Comparison of ENCODE assay signal across 16 cellular contexts in genomic region chr1:25500694-25501093, GRCh38. TPM values are rescaled to one million over a fixed set of nuclear protein-coding genes. Genes with fewer than 3 reads are reported as not detected.
A peak's percentile ranks its signal among the peaks of the same experiment; 100 is the strongest.
DNase-seq lines count a peak whose midpoint lies in the region; ATAC-seq and TF ChIP-seq lines count a peak whose summit lies in the region.
"Had no signal": no experiment of that assay in that cellular context is flagged by ENCODE, and none has a peak within 500 bp of the region (broad histone marks: within the 10 kb centered on the region; RNA-seq: fewer than 3 reads in every experiment).

No MANE protein-coding gene starts in this region.

- H3K36me3 ChIP-seq in CD4-positive, alpha-beta memory T cell (ENCODE audit: insufficient read depth, low read length): peaks cover 20% of the 10 kb centered on the region
- no peaks in the 10 kb centered on the region for H3K36me3 ChIP-seq in PC-9 (ENCODE audit: low read depth)
- no peaks in the 10 kb centered on the region for H3K36me3 ChIP-seq in prostate gland
- H3K36me3 ChIP-seq: breast epithelium, ovary had no signal

- no peak overlapping the region for H3K4me3 ChIP-seq in CD4-positive, alpha-beta memory T cell (ENCODE audit: low read length in 2 of 2)
- H3K4me3 ChIP-seq in PC-9 (no peak overlapping the region), fibroblast of mammary gland (ENCODE audit: control insufficient read depth, low read depth, low read length) (no peak overlapping the region), prostate gland (no peak overlapping the region)
- H3K4me3 ChIP-seq: BLaER1 treated with 17β-estradiol and CSF1 and Interleukin-3, amounts not matched to agents 10 nM and 100 nM; breast epithelium; ovary; skin epidermis had no signal

- ATAC-seq in left lobe of liver: no peak

- peaks cover 1 to 14% (median 6%) of the 10 kb centered on the region in 4 donors for H3K4me1 Mint-ChIP-seq in CD4-positive, alpha-beta memory T cell
- peaks cover 11% of the 10 kb centered on the region for H3K4me1 Mint-ChIP-seq in activated T-cell treated with anti-CD3 and anti-CD28 coated beads, Interleukin-2, amount 50 U/mL, for 24 hours (ENCODE audit: low read depth)

- CTCF ChIA-PET in CD4-positive, alpha-beta memory T cell (lab: Charles Lee; ENCODE audit: partially characterized antibody): interaction anchor here (1.4 to 6.7 kb wide), 2 partner anchors 13 to 19 kb away, joined by 6 to 236 read pairs; no protein-coding TSS in a partner anchor
- CTCF ChIA-PET in PC-9 (lab: Charles Lee): interaction anchor here (0.7 kb wide), 1 partner anchor 83 kb away, joined by 7 read pairs; no protein-coding TSS in a partner anchor

- DNase-seq in CD4-positive, alpha-beta memory T cell: no peak
- no peak for DNase-seq in PC-9
- DNase-seq in fibroblast of mammary gland (ENCODE audit: low read depth): peak; percentile 19
- peak; percentile 41 for DNase-seq in prostate gland (ENCODE audit: low spot score)
- DNase-seq in left lobe of liver (ENCODE audit: low spot score): no peak
- DNase-seq in activated T-cell treated with anti-CD3 and anti-CD28 coated beads, Interleukin-2, amount 50 U/mL, for 24 hours: no peak
- DNase-seq in HCEC 1CT: no peak
- DNase-seq: activated CD4-positive, alpha-beta T cell treated with anti-CD3 and anti-CD28 coated beads for 4 hours; activated naive CD4-positive, alpha-beta T cell treated with Interleukin-2 at 50 U/mL for 16 hours; DMS53; effector CD8-positive, alpha-beta T cell; NCI-H187; ovary had no signal

- H3F3A ChIP-seq in PC-9 (ENCODE audit: insufficient read depth, low read depth): peaks cover 10% of the 10 kb centered on the region; the same call in 1 of the 2 replicates

- no peak overlapping the region for H3K4me2 ChIP-seq in PC-9
- H3K4me2 ChIP-seq: BLaER1 treated with 17β-estradiol and CSF1 and Interleukin-3, amounts not matched to agents 10 nM and 100 nM had no signal

- no peaks in the 10 kb centered on the region for H3K9me2 ChIP-seq in PC-9 (ENCODE audit: insufficient read depth)

- WGBS in prostate gland: 67% methylated on average over 1 of the region's 1 CpG

- no peaks in the 10 kb centered on the region for H3K79me2 ChIP-seq in PC-9 (ENCODE audit: low read depth)

- H3K36me3 Mint-ChIP-seq in CD4-positive, alpha-beta memory T cell: peaks cover 26 to 44% of the 10 kb centered on the region in 2 donors
- peaks cover 49% of the 10 kb centered on the region for H3K36me3 Mint-ChIP-seq in activated T-cell treated with anti-CD3 and anti-CD28 coated beads, Interleukin-2, amount 50 U/mL, for 24 hours (ENCODE audit: low read depth)

- no peaks in the 10 kb centered on the region for H3K9me3 Mint-ChIP-seq in CD4-positive, alpha-beta memory T cell
- no peaks in the 10 kb centered on the region for H3K9me3 Mint-ChIP-seq in activated T-cell treated with anti-CD3 and anti-CD28 coated beads, Interleukin-2, amount 50 U/mL, for 24 hours

- H3K27ac ChIP-seq in CD4-positive, alpha-beta memory T cell (ENCODE audit: low read depth, low read length): no peak overlapping the region
- H3K27ac ChIP-seq in PC-9: 0 out of 2 replicates have a peak overlapping the region, but pooled peaks have one; percentile 9
- H3K27ac ChIP-seq in prostate gland: peak overlapping the region; percentile 20 to 29
- H3K27ac ChIP-seq: BLaER1 treated with 17β-estradiol and CSF1 and Interleukin-3, amounts not matched to agents 10 nM and 100 nM; skin epidermis had no signal

- no peak for TF ChIP-seq POLR2A in prostate gland (IDR thresholded peaks at IDR 0.05)

- intact Hi-C loops in CD4-positive, alpha-beta memory T cell (cut with micrococcal nuclease): loop anchor here (5.0 kb wide), 3 partner anchors 62 to 297 kb away; no protein-coding TSS in a partner anchor
- intact Hi-C loops in PC-9 (cut with micrococcal nuclease; ENCODE audit: unreplicated experiment): loop anchor here (5.0 kb wide), 1 partner anchor 312 kb away; no protein-coding TSS in a partner anchor
- intact Hi-C loops in prostate gland (cut with DNase I): no loop called here

- no TSS peak for BruUV-seq in PC-9 (replicated peaks; lab: Mats Ljungman, UMichigan)

- H3K27me3 ChIP-seq in CD4-positive, alpha-beta memory T cell (ENCODE audit: insufficient read depth, low read length): no peaks in the 10 kb centered on the region
- no peaks in the 10 kb centered on the region for H3K27me3 ChIP-seq in PC-9 (ENCODE audit: insufficient read depth, low read depth)
- no peaks in the 10 kb centered on the region for H3K27me3 ChIP-seq in prostate gland (replicated peaks; ENCODE audit: insufficient read depth)
- H3K27me3 ChIP-seq: BLaER1 treated with 17β-estradiol and CSF1 and Interleukin-3, amounts not matched to agents 10 nM and 100 nM; breast epithelium; ovary had no signal

- H3K9me3 ChIP-seq in CD4-positive, alpha-beta memory T cell (ENCODE audit: control insufficient read depth in 1 of 2, low read length in 2 of 2): no peaks in the 10 kb centered on the region
- H3K9me3 ChIP-seq in PC-9 (ENCODE audit: insufficient read depth, low read depth) (no peaks in the 10 kb centered on the region), prostate gland (no peaks in the 10 kb centered on the region)
- H3K9me3 ChIP-seq: BLaER1 treated with 17β-estradiol and CSF1 and Interleukin-3, amounts not matched to agents 10 nM and 100 nM; breast epithelium; ovary had no signal

- no peak overlapping the region for H2AFZ ChIP-seq in PC-9

- H3K27me3 Mint-ChIP-seq in CD4-positive, alpha-beta memory T cell: no peaks in the 10 kb centered on the region
- H3K27me3 Mint-ChIP-seq in activated T-cell treated with anti-CD3 and anti-CD28 coated beads, Interleukin-2, amount 50 U/mL, for 24 hours: no peaks in the 10 kb centered on the region

- H3K4me1 ChIP-seq in CD4-positive, alpha-beta memory T cell (ENCODE audit: insufficient read depth, low read length): peaks cover 13% of the 10 kb centered on the region
- H3K4me1 ChIP-seq in PC-9 (replicated peaks; ENCODE audit: insufficient read depth) (peaks cover 16% of the 10 kb centered on the region; the same call in 1 of the 2 replicates), prostate gland (replicated peaks) (peaks cover 6% of the 10 kb centered on the region)
- H3K4me1 ChIP-seq: breast epithelium had no signal

- POLR2A ChIA-PET in CD4-positive, alpha-beta memory T cell (lab: Charles Lee; ENCODE audit: partially characterized antibody): interaction anchor here (1.0 kb wide), 1 partner anchor 260 kb away, joined by 3 read pairs; no protein-coding TSS in a partner anchor
- POLR2A ChIA-PET in PC-9 (lab: Charles Lee; ENCODE audit: unreplicated experiment): interaction anchor here (0.8 kb wide), 1 partner anchor 249 kb away, joined by 4 read pairs; no protein-coding TSS in a partner anchor

- peak overlapping the region in 4 of 7 donors; percentile 1 to 78 (median 48) for H3K27ac Mint-ChIP-seq in CD4-positive, alpha-beta memory T cell
- no peak overlapping the region for H3K27ac Mint-ChIP-seq in activated T-cell treated with anti-CD3 and anti-CD28 coated beads, Interleukin-2, amount 50 U/mL, for 24 hours

- no peaks in the 10 kb centered on the region for H4K20me1 ChIP-seq in PC-9 (ENCODE audit: insufficient read depth)

- peak overlapping the region in 1 of 8 donors; percentile 36 for H3K4me3 Mint-ChIP-seq in CD4-positive, alpha-beta memory T cell
- no peak overlapping the region for H3K4me3 Mint-ChIP-seq in activated T-cell treated with anti-CD3 and anti-CD28 coated beads, Interleukin-2, amount 50 U/mL, for 24 hours

- no peak for TF ChIP-seq CTCF in PC-9 (conservative IDR thresholded peaks at IDR 0.05)
- no peak for TF ChIP-seq CTCF in fibroblast of mammary gland (conservative IDR thresholded peaks at IDR 0.05; ENCODE audit: control insufficient read depth, insufficient read depth, low read depth, low read length)
- TF ChIP-seq CTCF in prostate gland (IDR thresholded peaks at IDR 0.05): no peak

RNA-seq across cellular contexts. Expression of gene LDLRAP1, which starts 42.7 kb away (rescaled TPM):
- total RNA-seq in CD4-positive, alpha-beta memory T cell: 100 to 1,000 TPM; 201 to 210 TPM
- 100 to 1,000 TPM; 233 to 306 TPM for polyA plus RNA-seq in CD4-positive, alpha-beta memory T cell
- total RNA-seq in PC-9 (2021) (24.7 and 29.2 TPM in 2 replicates), prostate gland (10 to 100 TPM; 37.8 to 56.3 TPM), left lobe of liver (23.4 TPM)

Comparison
In these comparisons a context has a peak if more than half of its experiments do, and no peak if none do; other contexts are left out.
1. DNase-seq: peak in fibroblast of mammary gland (single experiment) and prostate gland (single experiment); none in CD4-positive, alpha-beta memory T cell (0 of 5), PC-9 (0 of 2), left lobe of liver (single experiment), activated T-cell treated with anti-CD3 and anti-CD28 coated beads, Interleukin-2, amount 50 U/mL, for 24 hours (single experiment) and HCEC 1CT (single experiment).